22 cellular contexts compared by ENCODE assay signal in genomic region chr22:27494821-27495220, GRCh38.
DNase-seq lines count a peak whose midpoint lies in the region; ATAC-seq and TF ChIP-seq lines count a peak whose summit lies in the region.
"Had no signal": no experiment of that assay in that cellular context is flagged by ENCODE, and none has a peak within 500 bp of the region (broad histone marks: within the 10 kb centered on the region; RNA-seq: fewer than 3 reads in every experiment).

No MANE protein-coding gene starts in this region.

- no peak overlapping the region for H3K4me3 Mint-ChIP-seq in chondrocyte (ENCODE audit: unreplicated experiment)
- H3K4me3 Mint-ChIP-seq in stimulated activated naive CD8-positive, alpha-beta T cell treated with anti-CD3 and anti-CD28 coated beads, Interleukin-15, amount 100 ng/mL, for 72 hours, result no peak overlapping the region
- H3K4me3 Mint-ChIP-seq: CD8-positive, alpha-beta memory T cell had no signal

- H3K4me2 ChIP-seq in BLaER1 treated with 17β-estradiol and CSF1 and Interleukin-3, amounts not matched to agents 10 nM and 100 nM, result peak overlapping the region in 7 of 11 experiments; percentile 19 to 64 (median 42); a peak in 12 of 22 replicates

- peaks cover 0 to 31% (median 19%) of the 10 kb centered on the region in 10 experiments; a peak in 14 of 20 replicates for H3K4me1 ChIP-seq in BLaER1 treated with 17β-estradiol and CSF1 and Interleukin-3, amounts not matched to agents 10 nM and 100 nM
- H3K4me1 ChIP-seq: HAP-1 had no signal

- H4K20me1 ChIP-seq in BLaER1 treated with 17β-estradiol and CSF1 and Interleukin-3, amounts not matched to agents 10 nM and 100 nM, result no peaks in the 10 kb centered on the region

- H3K27me3 Mint-ChIP-seq in chondrocyte (ENCODE audit: low read depth), result no peaks in the 10 kb centered on the region
- no peaks in the 10 kb centered on the region for H3K27me3 Mint-ChIP-seq in stimulated activated naive CD8-positive, alpha-beta T cell treated with anti-CD3 and anti-CD28 coated beads, Interleukin-15, amount 100 ng/mL, for 72 hours

- H3K36me3 Mint-ChIP-seq in chondrocyte (ENCODE audit: low read depth), result peaks cover 5% of the 10 kb centered on the region

- no peak for ATAC-seq in GM21737 (IDR thresholded peaks at IDR 0.05; ENCODE audit: unreplicated experiment)
- ATAC-seq in stimulated activated naive CD8-positive, alpha-beta T cell treated with anti-CD3 and anti-CD28 coated beads, Interleukin-15, amount 100 ng/mL, for 72 hours, result no peak
- ATAC-seq: SK-N-SH treated with all-trans-retinoic acid at 6 μM for 48 hours had no signal

- H3K27ac Mint-ChIP-seq in chondrocyte (ENCODE audit: unreplicated experiment), result no peak overlapping the region
- no peak overlapping the region for H3K27ac Mint-ChIP-seq in stimulated activated naive CD8-positive, alpha-beta T cell treated with anti-CD3 and anti-CD28 coated beads, Interleukin-15, amount 100 ng/mL, for 72 hours
- H3K27ac Mint-ChIP-seq: CD8-positive, alpha-beta memory T cell had no signal

- peaks cover 14% of the 10 kb centered on the region for H3K9me3 Mint-ChIP-seq in chondrocyte (ENCODE audit: low read depth)
- H3K9me3 Mint-ChIP-seq in stimulated activated naive CD8-positive, alpha-beta T cell treated with anti-CD3 and anti-CD28 coated beads, Interleukin-15, amount 100 ng/mL, for 72 hours, result peaks cover 12 to 20% of the 10 kb centered on the region in 2 donors

- no peaks in the 10 kb centered on the region for H3K36me3 ChIP-seq in BLaER1 treated with 17β-estradiol and CSF1 and Interleukin-3, amounts not matched to agents 10 nM and 100 nM
- H3K36me3 ChIP-seq: HAP-1, MG63 had no signal

- no peak for TF ChIP-seq CTCF in chondrocyte (IDR thresholded peaks at IDR 0.05)

- H3K9me3 ChIP-seq in BLaER1 treated with 17β-estradiol and CSF1 and Interleukin-3, amounts not matched to agents 10 nM and 100 nM (replicated peaks in 1 of 11), result peaks cover 12 to 29% (median 21%) of the 10 kb centered on the region in 11 experiments
- H3K9me3 ChIP-seq: HAP-1, MG63 had no signal

- no peaks in the 10 kb centered on the region for H3K27me3 ChIP-seq in BLaER1 treated with 17β-estradiol and CSF1 and Interleukin-3, amounts not matched to agents 10 nM and 100 nM
- H3K27me3 ChIP-seq: MG63 had no signal

- H3K9ac ChIP-seq in BLaER1 treated with 17β-estradiol and CSF1 and Interleukin-3, amounts not matched to agents 10 nM and 100 nM, result no peak overlapping the region

- DNase-seq in chondrocyte (ENCODE audit: low spot score) (peak; percentile 34), left kidney (ENCODE audit: low read depth, low spot score) (peak; percentile 76), posterior vena cava (ENCODE audit: low spot score) (peak; percentile 32), NCI-H69 (lab: John Stamatoyannopoulos, UW) (no peak), cerebellum (ENCODE audit: low spot score) (no peak)
- DNase-seq in stimulated activated naive CD8-positive, alpha-beta T cell treated with anti-CD3 and anti-CD28 coated beads, Interleukin-15, amount 100 ng/mL, for 72 hours, result no peak
- DNase-seq: CD8-positive, alpha-beta memory T cell; DND-41; GDM1; IMR-90; Karpas-422; MG63; NCI-H1092 treated with DMSO at 0.1 percent for 48 hours; NCI-H1694; NCI-H226; NCI-H526; NK-92 treated with Interleukin-12 subunit alpha and Interleukin-12 subunit beta, amount 100 ng/mL, for 24 hours; SHP77 treated with DMSO at 0.1 percent for 48 hours had no signal

- H3K4me1 Mint-ChIP-seq in chondrocyte (ENCODE audit: low read depth), result peaks cover 44% of the 10 kb centered on the region
- H3K4me1 Mint-ChIP-seq in stimulated activated naive CD8-positive, alpha-beta T cell treated with anti-CD3 and anti-CD28 coated beads, Interleukin-15, amount 100 ng/mL, for 72 hours, result no peaks in the 10 kb centered on the region
- H3K4me1 Mint-ChIP-seq: CD8-positive, alpha-beta memory T cell had no signal

- intact Hi-C loops in posterior vena cava (cut with DNase I), result no loop called here

- no peak overlapping the region for H3K4me3 ChIP-seq in BLaER1 treated with 17β-estradiol and CSF1 and Interleukin-3, amounts not matched to agents 10 nM and 100 nM
- H3K4me3 ChIP-seq: HAP-1, MG63 had no signal

- H3K27ac ChIP-seq in BLaER1 treated with 17β-estradiol and CSF1 and Interleukin-3, amounts not matched to agents 10 nM and 100 nM, result no peak overlapping the region

Comparison
In these comparisons a context has a peak if more than half of its experiments do, and no peak if none do; other contexts are left out.
1. DNase-seq: peak in chondrocyte (single experiment), left kidney (single experiment) and posterior vena cava (single experiment); none in NCI-H69 (single experiment), cerebellum (single experiment) and stimulated activated naive CD8-positive, alpha-beta T cell treated with anti-CD3 and anti-CD28 coated beads, Interleukin-15, amount 100 ng/mL, for 72 hours (0 of 2).